ENCODE assay signal across 16 cellular contexts in the genomic region with DNA sequence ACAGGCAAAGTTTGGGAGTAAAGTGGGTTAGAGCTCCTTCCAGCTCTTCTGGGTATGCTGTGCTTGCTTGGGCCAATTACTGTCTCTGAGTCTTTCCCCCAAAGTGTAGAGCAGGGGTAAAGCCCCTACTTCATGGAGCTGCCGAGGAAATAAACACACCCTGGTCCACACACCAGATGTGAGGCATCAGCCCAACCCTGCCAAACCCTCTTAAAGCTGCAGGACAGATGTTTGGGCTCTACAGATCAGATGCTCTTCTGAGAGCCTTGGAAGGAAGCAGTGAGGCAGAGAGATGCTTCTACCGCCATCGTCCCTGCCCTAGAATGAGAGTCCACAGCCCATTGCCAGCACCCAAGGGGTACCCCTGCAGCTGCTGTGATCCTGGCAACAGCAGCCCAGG.
DNase-seq lines count a peak whose midpoint lies in the region; TF ChIP-seq lines count a peak whose summit lies in the region.
"Had no signal": no experiment of that assay in that cellular context is flagged by ENCODE, and none has a peak within 500 bp of the region (broad histone marks: within the 10 kb centered on the region; RNA-seq: fewer than 3 reads in every experiment).

No MANE protein-coding gene starts in this region.

- TF ChIP-seq POLR2A in stomach (IDR thresholded peaks at IDR 0.05) (no peak), Peyer's patch (IDR thresholded peaks at IDR 0.05) (no peak)

- POLR2A ChIA-PET in HEK293 (lab: Yijun Ruan, JAX) = no interaction called here

- no peaks in the 10 kb centered on the region for H3K36me3 Mint-ChIP-seq in nephron (ENCODE audit: low read depth)
- no peaks in the 10 kb centered on the region for H3K36me3 Mint-ChIP-seq in chondrocyte (ENCODE audit: low read depth)

- H3K27ac ChIP-seq in HEK293 (ENCODE audit: extremely low read depth, low read depth, low read length) (no peak overlapping the region), stomach (no peak overlapping the region), Peyer's patch (no peak overlapping the region)
- H3K27ac ChIP-seq: A549, RWPE1 had no signal

- CTCF ChIA-PET in HEK293 (lab: Yijun Ruan, JAX) = interaction anchor here (0.6 kb wide), 1 partner anchor 96 kb away, joined by 4 read pairs; no protein-coding TSS in a partner anchor

- peak overlapping the region in 1 of 3 experiments; percentile 49 for H3K4me3 Mint-ChIP-seq in nephron
- no peak overlapping the region for H3K4me3 Mint-ChIP-seq in chondrocyte (ENCODE audit: unreplicated experiment)
- H3K4me3 Mint-ChIP-seq: GM23338, HFFc6 had no signal

- H3K27ac Mint-ChIP-seq in nephron (peak overlapping the region in 2 of 3 experiments; percentile 19 to 40), chondrocyte (ENCODE audit: unreplicated experiment) (no peak overlapping the region)
- H3K27ac Mint-ChIP-seq: GM23338, HFFc6 had no signal

- intact Hi-C loops in stomach (cut with DNase I; ENCODE audit: low total_unique reads) = no loop called here

- no peaks in the 10 kb centered on the region for H3K9me3 Mint-ChIP-seq in nephron
- no peaks in the 10 kb centered on the region for H3K9me3 Mint-ChIP-seq in chondrocyte (ENCODE audit: low read depth)
- H3K9me3 Mint-ChIP-seq: GM23338, HFFc6 had no signal

- no peak for TF ChIP-seq EP300 in stomach (IDR thresholded peaks at IDR 0.05)

- H3K4me1 Mint-ChIP-seq in nephron (peaks cover 68% of the 10 kb centered on the region), chondrocyte (ENCODE audit: low read depth) (peaks cover 3% of the 10 kb centered on the region)

- H3K4me3 ChIP-seq in HEK293 (ENCODE audit: low read depth, low read length) (no peak overlapping the region), stomach (no peak overlapping the region), Peyer's patch (no peak overlapping the region)
- H3K4me3 ChIP-seq: A549, GM23338 had no signal

- no peak for TF ChIP-seq CTCF in HEK293 (tag by site-specific recombination; IDR thresholded peaks at IDR 0.05)
- TF ChIP-seq CTCF in nephron (IDR thresholded peaks at IDR 0.05; ENCODE audit: unreplicated experiment in 3 of 3) = no peak
- TF ChIP-seq CTCF in chondrocyte (IDR thresholded peaks at IDR 0.05) = no peak
- TF ChIP-seq CTCF in stomach (IDR thresholded peaks at IDR 0.05) = no peak
- no peak for TF ChIP-seq CTCF in Peyer's patch (IDR thresholded peaks at IDR 0.05)

- H3K36me3 ChIP-seq in HEK293 (ENCODE audit: control insufficient read depth in 2 of 2, insufficient read depth in 1 of 2, low read length in 2 of 2) (no peaks in the 10 kb centered on the region), stomach (no peaks in the 10 kb centered on the region), Peyer's patch (no peaks in the 10 kb centered on the region)

- WGBS in stomach, 5 donors = 50 to 66% (median 60%) methylated on average over 3 of the region's 3 CpGs

- H3K9me3 ChIP-seq in HEK293 (ENCODE audit: control insufficient read depth, insufficient read depth, low read depth, low read length) (no peaks in the 10 kb centered on the region), stomach (no peaks in the 10 kb centered on the region), Peyer's patch (no peaks in the 10 kb centered on the region)
- H3K9me3 ChIP-seq: A549 had no signal

- H3K4me1 ChIP-seq in HEK293 (ENCODE audit: control insufficient read depth, insufficient read depth, low read length) (no peaks in the 10 kb centered on the region), stomach (no peaks in the 10 kb centered on the region), Peyer's patch (no peaks in the 10 kb centered on the region)
- H3K4me1 ChIP-seq: A549 had no signal

- no peaks in the 10 kb centered on the region for H3K27me3 ChIP-seq in stomach
- H3K27me3 ChIP-seq in Peyer's patch = no peaks in the 10 kb centered on the region

- DNase-seq in AG20443 (ENCODE audit: low spot score) (peak; percentile 49), epidermal melanocyte (ENCODE audit: insufficient read length, low spot score) (peak; percentile 64), chondrocyte (ENCODE audit: low spot score) (no peak), stomach (no peak), Peyer's patch (no peak)
- DNase-seq: COR-L47, GDM1, HFFc6, KG1, NCI-H187 treated with DMSO at 0.1 percent for 48 hours, NCI-H226 had no signal

- peaks cover 13% of the 10 kb centered on the region for H3K27me3 Mint-ChIP-seq in nephron (ENCODE audit: low read depth)
- peaks cover 4% of the 10 kb centered on the region for H3K27me3 Mint-ChIP-seq in chondrocyte (ENCODE audit: low read depth)

TF ChIP-seq in HEK293, 187 proteins besides CTCF, POLR2A, EP300 and RAD21:
- TF ChIP-seq ZFHX2 (tag by site-specific recombination; conservative IDR thresholded peaks at IDR 0.05) = no peak
- peak; percentile 73 for TF ChIP-seq ZNF449 (tag by site-specific recombination; IDR thresholded peaks at IDR 0.05)

Comparison
In these comparisons a context has a peak if more than half of its experiments do, and no peak if none do; other contexts are left out.
1. DNase-seq: peak in AG20443 (single experiment) and epidermal melanocyte (single experiment); none in chondrocyte (single experiment), stomach (single experiment) and Peyer's patch (0 of 3).